22 cellular contexts compared by ENCODE assay signal in genomic region chr12:28180791-28181190, GRCh38. TPM values are rescaled to one million over a fixed set of nuclear protein-coding genes. Genes with fewer than 3 reads are reported as not detected.
DNase-seq lines count a peak whose midpoint lies in the region; ATAC-seq, FAIRE-seq and TF ChIP-seq lines count a peak whose summit lies in the region.
"Had no signal": no experiment of that assay in that cellular context is flagged by ENCODE, and none has a peak within 500 bp of the region (broad histone marks: within the 10 kb centered on the region; RNA-seq: fewer than 3 reads in every experiment).

No MANE protein-coding gene starts in this region.

- H3K4me3 Mint-ChIP-seq in activated CD8-positive, alpha-beta T cell treated with anti-CD3 and anti-CD28 coated beads for 36 hours = no peak overlapping the region
- H3K4me3 Mint-ChIP-seq: CD4-positive, alpha-beta memory T cell; HFFc6 had no signal

- intact Hi-C loops in activated CD8-positive, alpha-beta T cell treated with anti-CD3 and anti-CD28 coated beads for 36 hours (cut with micrococcal nuclease) = no loop called here
- intact Hi-C loops in prostate gland (cut with DNase I) = no loop called here

- H3K36me3 ChIP-seq in prostate gland = no peaks in the 10 kb centered on the region
- H3K36me3 ChIP-seq: HAP-1 had no signal

- no peak overlapping the region for H3K27ac Mint-ChIP-seq in activated CD8-positive, alpha-beta T cell treated with anti-CD3 and anti-CD28 coated beads for 36 hours
- H3K27ac Mint-ChIP-seq: CD4-positive, alpha-beta memory T cell; HFFc6 had no signal

- TF ChIP-seq CTCF in fibroblast of pulmonary artery (IDR thresholded peaks at IDR 0.05; ENCODE audit: low read length, missing control alignments) = no peak
- TF ChIP-seq CTCF in activated CD8-positive, alpha-beta T cell treated with anti-CD3 and anti-CD28 coated beads for 36 hours (IDR thresholded peaks at IDR 0.05) = no peak
- no peak for TF ChIP-seq CTCF in prostate gland (IDR thresholded peaks at IDR 0.05)

- H3K27me3 Mint-ChIP-seq in activated CD8-positive, alpha-beta T cell treated with anti-CD3 and anti-CD28 coated beads for 36 hours = no peaks in the 10 kb centered on the region

- no peaks in the 10 kb centered on the region for H3K9me3 ChIP-seq in prostate gland
- H3K9me3 ChIP-seq: A549, HAP-1 had no signal

- no peaks in the 10 kb centered on the region for H3K4me1 ChIP-seq in prostate gland (replicated peaks)
- H3K4me1 ChIP-seq: A549, HAP-1 had no signal

- 83% methylated on average over 3 of the region's 3 CpGs for WGBS in prostate gland

- DNase-seq in HTR-8/SVneo (ENCODE audit: insufficient read length, low spot score) (no peak), astrocyte of the hippocampus (ENCODE audit: low read depth, low spot score) (peak; percentile 11), fibroblast of pulmonary artery (ENCODE audit: low read depth) (peak; percentile 12), HPDE6-E6E7 (ENCODE audit: extremely low spot score) (no peak), prostate gland (ENCODE audit: low spot score) (no peak)
- no peak for DNase-seq in activated CD8-positive, alpha-beta T cell treated with anti-CD3 and anti-CD28 coated beads for 36 hours
- DNase-seq: 8988T; ACHN; C1 segment of cervical spinal cord; Calu3; CD4-positive, alpha-beta memory T cell; COR-L47; DMS53; DMS79 treated with DMSO at 0.1 percent for 48 hours; GF-D8; GOT3; HFFc6 had no signal

- CTCF ChIA-PET in activated CD8-positive, alpha-beta T cell treated with anti-CD3 and anti-CD28 coated beads for 36 hours (lab: Charles Lee) = no interaction called here

- no peaks in the 10 kb centered on the region for H3K27me3 ChIP-seq in prostate gland (replicated peaks; ENCODE audit: insufficient read depth)

- no peak overlapping the region for H3K4me3 ChIP-seq in fibroblast of pulmonary artery (replicated peaks; ENCODE audit: low read depth, low read length)
- H3K4me3 ChIP-seq in prostate gland = no peak overlapping the region
- H3K4me3 ChIP-seq: A549, HAP-1 had no signal

- TF ChIP-seq POLR2A in prostate gland (IDR thresholded peaks at IDR 0.05) = no peak

- no peaks in the 10 kb centered on the region for H3K9me3 Mint-ChIP-seq in activated CD8-positive, alpha-beta T cell treated with anti-CD3 and anti-CD28 coated beads for 36 hours
- H3K9me3 Mint-ChIP-seq: HFFc6 had no signal

- no peak overlapping the region for H3K27ac ChIP-seq in prostate gland
- H3K27ac ChIP-seq: A549 had no signal

- POLR2A ChIA-PET in activated CD8-positive, alpha-beta T cell treated with anti-CD3 and anti-CD28 coated beads for 36 hours (lab: Charles Lee) = interaction anchor here (1.3 kb wide), 1 partner anchor 10 kb away, joined by 3 read pairs; the partner anchor contains the start of gene CCDC91

- H3K4me1 Mint-ChIP-seq in activated CD8-positive, alpha-beta T cell treated with anti-CD3 and anti-CD28 coated beads for 36 hours (ENCODE audit: low read depth) = no peaks in the 10 kb centered on the region
- H3K4me1 Mint-ChIP-seq: CD4-positive, alpha-beta memory T cell had no signal

- FAIRE-seq in HTR-8/SVneo (lab: Jason Lieb, UNC) = peak; percentile 55
- FAIRE-seq: A549, GM12891, GM18507, H54 had no signal

- no peaks in the 10 kb centered on the region for H3K36me3 Mint-ChIP-seq in activated CD8-positive, alpha-beta T cell treated with anti-CD3 and anti-CD28 coated beads for 36 hours (ENCODE audit: low read depth)

- no peak for ATAC-seq in activated CD8-positive, alpha-beta T cell treated with anti-CD3 and anti-CD28 coated beads for 36 hours
- ATAC-seq: A549 had no signal

RNA-seq across cellular contexts. Expression of gene CCDC91, which starts 9.5 kb away (rescaled TPM):
- 10 to 100 TPM; 14.7 to 14.8 TPM for total RNA-seq in activated CD8-positive, alpha-beta T cell treated with anti-CD3 and anti-CD28 coated beads for 36 hours
- total RNA-seq in prostate gland = 10 to 100 TPM; 25.3 to 42.4 TPM

Comparison
In these comparisons a context has a peak if more than half of its experiments do, and no peak if none do; other contexts are left out.
1. DNase-seq: peak in astrocyte of the hippocampus (single experiment) and fibroblast of pulmonary artery (single experiment); none in HTR-8/SVneo (single experiment), activated CD8-positive, alpha-beta T cell treated with anti-CD3 and anti-CD28 coated beads for 36 hours (single experiment), HPDE6-E6E7 (single experiment) and prostate gland (single experiment).